In the genomic region with DNA sequence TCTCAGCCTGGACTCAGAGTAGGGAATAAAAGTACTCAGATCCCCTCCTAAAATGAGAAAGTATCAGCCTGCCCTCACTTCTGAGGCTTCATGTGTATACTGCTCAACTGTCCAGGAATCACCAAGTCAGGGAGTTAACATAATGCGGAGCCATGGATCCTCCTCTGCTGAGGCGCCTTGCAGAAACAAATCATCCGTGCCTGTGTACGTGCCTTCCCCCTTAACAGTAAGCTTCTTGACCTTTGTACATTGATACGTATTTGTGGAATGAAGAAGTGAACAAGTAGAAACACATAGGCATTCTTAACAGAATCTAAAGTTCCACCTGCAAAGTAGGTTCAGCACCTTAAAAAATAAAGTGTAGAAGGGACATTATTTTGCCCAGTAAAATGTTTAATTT, we compare ENCODE assay signal across 15 cellular contexts.
A peak's percentile ranks its signal among the peaks of the same experiment; 100 is the strongest.
DNase-seq lines count a peak whose midpoint lies in the region; ATAC-seq, FAIRE-seq and TF ChIP-seq lines count a peak whose summit lies in the region.
"Had no signal": no experiment of that assay in that cellular context is flagged by ENCODE, and none has a peak within 500 bp of the region (broad histone marks: within the 10 kb centered on the region; RNA-seq: fewer than 3 reads in every experiment).

No MANE protein-coding gene starts in this region.

- H3K4me1 Mint-ChIP-seq in HFFc6 (ENCODE audit: low read depth) (peaks cover 66% of the 10 kb centered on the region), mesothelial cell of epicardium (peaks cover 35% of the 10 kb centered on the region)
- peaks cover 46% of the 10 kb centered on the region for H3K4me1 Mint-ChIP-seq in central memory CD8-positive, alpha-beta T cell
- H3K4me1 Mint-ChIP-seq: neural crest cell had no signal

- no peak for TF ChIP-seq RAD21 in A549 (conservative IDR thresholded peaks at IDR 0.05 in 1 of 2, IDR thresholded peaks at IDR 0.05 in 1 of 2)

- BruUV-seq in OCI-LY7 (replicated peaks; lab: Mats Ljungman, UMichigan) = no TSS peak

- H3K27ac ChIP-seq in A549 (0 out of 6 replicates have a peak overlapping the region, but pooled peaks of 1 of the 2 experiments have one; percentile 5), Karpas-422 (ENCODE audit: low read length) (no peak overlapping the region), OCI-LY7 (ENCODE audit: low read depth, low read length, poor library complexity, severe bottlenecking) (no peak overlapping the region)
- H3K27ac ChIP-seq: ascending aorta, KMS-11 had no signal

- H3K4me3 Mint-ChIP-seq in HFFc6 = peak overlapping the region; percentile 35; the same call in 1 of the 2 replicates
- H3K4me3 Mint-ChIP-seq in central memory CD8-positive, alpha-beta T cell = peak overlapping the region; percentile 8
- H3K4me3 Mint-ChIP-seq in mesothelial cell of epicardium = no peak overlapping the region
- H3K4me3 Mint-ChIP-seq: neural crest cell; stimulated activated memory B cell treated with anti-CD40 and anti-IgM and Interleukin-4, amounts not matched to agents 10 μg/mL and 1 μg/mL and 100 μg/mL, for 72 hours had no signal

- POLR2A ChIA-PET in A549 (lab: Yijun Ruan, JAX) = no interaction called here
- POLR2A ChIA-PET in OCI-LY7 (lab: Charles Lee) = interaction anchor here (0.9 kb wide), 1 partner anchor 612 kb away, joined by 3 read pairs; no protein-coding TSS in a partner anchor

- H3K27me3 ChIP-seq in Karpas-422 (ENCODE audit: low read length) = no peaks in the 10 kb centered on the region
- H3K27me3 ChIP-seq: ascending aorta, BE2C had no signal

- intact Hi-C loops in OCI-LY7 (cut with micrococcal nuclease; ENCODE audit: unreplicated experiment) = no loop called here

- peak overlapping the region; percentile 40 for H3K4me2 ChIP-seq in A549
- H3K4me2 ChIP-seq in Karpas-422 (ENCODE audit: low read depth, low read length, poor library complexity, severe bottlenecking) = no peak overlapping the region
- no peak overlapping the region for H3K4me2 ChIP-seq in OCI-LY7 (ENCODE audit: low read length)
- H3K4me2 ChIP-seq: KMS-11 had no signal

- no peaks in the 10 kb centered on the region for H3K27me3 Mint-ChIP-seq in HFFc6 (ENCODE audit: insufficient read depth)
- no peaks in the 10 kb centered on the region for H3K27me3 Mint-ChIP-seq in central memory CD8-positive, alpha-beta T cell
- H3K27me3 Mint-ChIP-seq in mesothelial cell of epicardium (ENCODE audit: low read depth) = no peaks in the 10 kb centered on the region

- no peaks in the 10 kb centered on the region for H3K9me3 Mint-ChIP-seq in HFFc6
- no peaks in the 10 kb centered on the region for H3K9me3 Mint-ChIP-seq in central memory CD8-positive, alpha-beta T cell
- no peaks in the 10 kb centered on the region for H3K9me3 Mint-ChIP-seq in mesothelial cell of epicardium

- ATAC-seq in A549 = peak in 1 of 2 experiments; percentile 70; a peak in 3 of 6 replicates
- no peak for ATAC-seq in central memory CD8-positive, alpha-beta T cell (replicated peaks; ENCODE audit: extremely low read depth, poor library complexity, severe bottlenecking)
- no peak for ATAC-seq in HG02970 (IDR thresholded peaks at IDR 0.05; ENCODE audit: low FRiP score, unreplicated experiment)
- ATAC-seq: stimulated activated memory B cell treated with anti-CD40 and anti-IgM and Interleukin-4, amounts not matched to agents 10 μg/mL and 1 μg/mL and 100 μg/mL, for 72 hours had no signal

- TF ChIP-seq CTCF in A549 (IDR thresholded peaks at IDR 0.05) (no peak), HFFc6 (IDR thresholded peaks at IDR 0.05) (no peak), mesothelial cell of epicardium (IDR thresholded peaks at IDR 0.05; ENCODE audit: unreplicated experiment) (no peak), OCI-LY7 (conservative IDR thresholded peaks at IDR 0.05; ENCODE audit: low read length) (no peak)

- no peak overlapping the region for H3K9ac ChIP-seq in Karpas-422 (ENCODE audit: low read length)
- H3K9ac ChIP-seq: KMS-11 had no signal

- peak overlapping the region; percentile 59 for H3K27ac Mint-ChIP-seq in HFFc6
- H3K27ac Mint-ChIP-seq in central memory CD8-positive, alpha-beta T cell (ENCODE audit: low read depth) = no peak overlapping the region
- H3K27ac Mint-ChIP-seq in mesothelial cell of epicardium = peak overlapping the region; percentile 80
- H3K27ac Mint-ChIP-seq: stimulated activated memory B cell treated with anti-CD40 and anti-IgM and Interleukin-4, amounts not matched to agents 10 μg/mL and 1 μg/mL and 100 μg/mL, for 72 hours had no signal

- 28% methylated on average over 4 of the region's 5 CpGs for WGBS in A549 (ENCODE audit: missing lambda C conversion rate)

- no peak for FAIRE-seq in A549 (lab: Jason Lieb, UNC)
- FAIRE-seq: endometrium had no signal

- H4K20me1 ChIP-seq in Karpas-422 (ENCODE audit: insufficient read depth, low read depth, low read length) (no peaks in the 10 kb centered on the region), OCI-LY7 (ENCODE audit: insufficient read depth, low read length) (no peaks in the 10 kb centered on the region)

- H3K79me2 ChIP-seq in Karpas-422 (ENCODE audit: low read length) (no peaks in the 10 kb centered on the region), OCI-LY7 (ENCODE audit: insufficient read depth, low read depth, low read length) (no peaks in the 10 kb centered on the region)

- H3K36me3 Mint-ChIP-seq in HFFc6 (ENCODE audit: low read depth) = peaks cover 7% of the 10 kb centered on the region
- peaks cover 1% of the 10 kb centered on the region for H3K36me3 Mint-ChIP-seq in central memory CD8-positive, alpha-beta T cell (ENCODE audit: insufficient read depth)
- H3K36me3 Mint-ChIP-seq in mesothelial cell of epicardium = no peaks in the 10 kb centered on the region
- H3K36me3 Mint-ChIP-seq: stimulated activated memory B cell treated with anti-CD40 and anti-IgM and Interleukin-4, amounts not matched to agents 10 μg/mL and 1 μg/mL and 100 μg/mL, for 72 hours had no signal

- DNase-seq in A549 (ENCODE audit: low read depth in 1 of 2, low spot score in 1 of 2) (no peak), HFFc6 (no peak), mesothelial cell of epicardium (ENCODE audit: low spot score in 2 of 2, unreplicated experiment in 2 of 2) (no peak), Karpas-422 (no peak), dedifferentiated amniotic fluid mesenchymal stem cell (ENCODE audit: extremely low spot score) (no peak), OCI-LY7 (ENCODE audit: low spot score) (no peak)
- no peak for DNase-seq in central memory CD8-positive, alpha-beta T cell (ENCODE audit: low spot score in 2 of 2)
- DNase-seq: BE2C, H7 had no signal

- no peak for TF ChIP-seq POLR2A in A549 (IDR thresholded peaks at IDR 0.05; ENCODE audit: low read length)

- no peaks in the 10 kb centered on the region for H3K36me3 ChIP-seq in Karpas-422 (ENCODE audit: insufficient read depth, low read length)
- no peaks in the 10 kb centered on the region for H3K36me3 ChIP-seq in OCI-LY7 (ENCODE audit: insufficient read depth, low read length)
- H3K36me3 ChIP-seq: ascending aorta, BE2C had no signal

- H3K9me3 ChIP-seq in A549 (no peaks in the 10 kb centered on the region), Karpas-422 (ENCODE audit: low read length) (no peaks in the 10 kb centered on the region), OCI-LY7 (ENCODE audit: low read length) (no peaks in the 10 kb centered on the region)
- H3K9me3 ChIP-seq: ascending aorta, BE2C had no signal

- CTCF ChIA-PET in A549 (lab: Yijun Ruan, JAX) = interaction anchor here (1.0 kb wide), 1 partner anchor 73 kb away, joined by 3 read pairs; no protein-coding TSS in a partner anchor
- CTCF ChIA-PET in OCI-LY7 (lab: Charles Lee; ENCODE audit: unreplicated experiment) = no interaction called here

- no peak for TF ChIP-seq EP300 in A549 (IDR thresholded peaks at IDR 0.05)

- H3K4me1 ChIP-seq in A549 (peaks cover 28% of the 10 kb centered on the region), Karpas-422 (ENCODE audit: low read length) (no peaks in the 10 kb centered on the region), OCI-LY7 (ENCODE audit: insufficient read depth, low read length, poor library complexity, severe bottlenecking) (no peaks in the 10 kb centered on the region)

- H3K9me2 ChIP-seq in Karpas-422 (replicated peaks; ENCODE audit: insufficient read depth, low read length) (no peaks in the 10 kb centered on the region), OCI-LY7 (ENCODE audit: insufficient read depth, low read length) (no peaks in the 10 kb centered on the region)

- no peak overlapping the region for H3K4me3 ChIP-seq in A549
- no peak overlapping the region for H3K4me3 ChIP-seq in Karpas-422 (ENCODE audit: low read length)
- no peak overlapping the region for H3K4me3 ChIP-seq in OCI-LY7 (ENCODE audit: low read depth, low read length, poor library complexity, severe bottlenecking)
- H3K4me3 ChIP-seq: ascending aorta had no signal

- H2AFZ ChIP-seq in Karpas-422 (ENCODE audit: low read length) (no peak overlapping the region), OCI-LY7 (ENCODE audit: low read length) (no peak overlapping the region)

TF ChIP-seq in A549, 52 proteins besides CTCF, POLR2A, EP300 and RAD21:
- TF ChIP-seq TFCP2L1 (CRISPR knock-in tag; IDR thresholded peaks at IDR 0.05) (no peak), MAZ (IDR thresholded peaks at IDR 0.05; ENCODE audit: borderline replicate concordance, low read depth, low read length) (no peak), CHD4 (IDR thresholded peaks at IDR 0.05; ENCODE audit: borderline replicate concordance) (no peak), RARB (CRISPR knock-in tag; IDR thresholded peaks at IDR 0.05) (no peak), MAFK (IDR thresholded peaks at IDR 0.05; ENCODE audit: partially characterized antibody) (no peak), KDM5A (IDR thresholded peaks at IDR 0.05) (no peak), ZC3H11A (IDR thresholded peaks at IDR 0.05) (no peak), CBX8 (IDR thresholded peaks at IDR 0.05) (no peak), JUN (IDR thresholded peaks at IDR 0.05) (no peak), TP53 (CRISPR knock-in tag; IDR thresholded peaks at IDR 0.05) (no peak)
- TF ChIP-seq, protein P1, sequence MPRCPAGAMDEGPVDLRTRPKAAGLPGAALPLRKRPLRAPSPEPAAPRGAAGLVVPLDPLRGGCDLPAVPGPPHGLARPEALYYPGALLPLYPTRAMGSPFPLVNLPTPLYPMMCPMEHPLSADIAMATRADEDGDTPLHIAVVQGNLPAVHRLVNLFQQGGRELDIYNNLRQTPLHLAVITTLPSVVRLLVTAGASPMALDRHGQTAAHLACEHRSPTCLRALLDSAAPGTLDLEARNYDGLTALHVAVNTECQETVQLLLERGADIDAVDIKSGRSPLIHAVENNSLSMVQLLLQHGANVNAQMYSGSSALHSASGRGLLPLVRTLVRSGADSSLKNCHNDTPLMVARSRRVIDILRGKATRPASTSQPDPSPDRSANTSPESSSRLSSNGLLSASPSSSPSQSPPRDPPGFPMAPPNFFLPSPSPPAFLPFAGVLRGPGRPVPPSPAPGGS (IDR thresholded peaks at IDR 0.05) = no peak
- TF ChIP-seq, protein P2, sequence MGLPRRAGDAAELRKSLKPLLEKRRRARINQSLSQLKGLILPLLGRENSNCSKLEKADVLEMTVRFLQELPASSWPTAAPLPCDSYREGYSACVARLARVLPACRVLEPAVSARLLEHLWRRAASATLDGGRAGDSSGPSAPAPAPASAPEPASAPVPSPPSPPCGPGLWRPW (IDR thresholded peaks at IDR 0.05) = no peak
